ENCODE assay signal across 11 cellular contexts in genomic region chr3:171351676-171352075, GRCh38.
DNase-seq lines count a peak whose midpoint lies in the region; ATAC-seq, FAIRE-seq and TF ChIP-seq lines count a peak whose summit lies in the region.
"Had no signal": no experiment of that assay in that cellular context is flagged by ENCODE, and none has a peak within 500 bp of the region (broad histone marks: within the 10 kb centered on the region; RNA-seq: fewer than 3 reads in every experiment).

No MANE protein-coding gene starts in this region.

- H3K9me3 ChIP-seq in smooth muscle cell (replicated peaks; ENCODE audit: low read depth) (no peaks in the 10 kb centered on the region), mucosa of descending colon (no peaks in the 10 kb centered on the region)

- peaks cover 14% of the 10 kb centered on the region for H4K20me1 ChIP-seq in smooth muscle cell (ENCODE audit: low read depth)

- peaks cover 11% of the 10 kb centered on the region for H3K79me2 ChIP-seq in smooth muscle cell (ENCODE audit: low read depth)

- H3K4me1 Mint-ChIP-seq in activated T-cell treated with anti-CD3 and anti-CD28 coated beads, Interleukin-2, amount 50 U/mL, for 4 hours (ENCODE audit: low read depth) = peaks cover 71% of the 10 kb centered on the region

- peaks cover 8% of the 10 kb centered on the region for H3K36me3 Mint-ChIP-seq in activated T-cell treated with anti-CD3 and anti-CD28 coated beads, Interleukin-2, amount 50 U/mL, for 4 hours (ENCODE audit: insufficient read depth)

- peaks cover 24% of the 10 kb centered on the region for H3K4me1 ChIP-seq in smooth muscle cell (ENCODE audit: low read depth)
- H3K4me1 ChIP-seq in mucosa of descending colon (ENCODE audit: low read depth) = no peaks in the 10 kb centered on the region

- no peak for DNase-seq in activated T-cell treated with anti-CD3 and anti-CD28 coated beads, Interleukin-2, amount 50 U/mL, for 4 hours
- no peak for DNase-seq in activated T-cell treated with anti-CD3 and anti-CD28 coated beads, Interleukin-2, amount 50 U/mL, for 1 hour
- DNase-seq in NCI-H1105 (lab: John Stamatoyannopoulos, UW) (peak; percentile 34), bronchial epithelial cell (ENCODE audit: low read depth) (peak; percentile 95), smooth muscle cell (lab: John Stamatoyannopoulos, UW; ENCODE audit: unreplicated experiment) (no peak), NCI-H1048 (lab: John Stamatoyannopoulos, UW) (no peak), mucosa of descending colon (no peak)
- DNase-seq: activated naive CD8-positive, alpha-beta T cell treated with anti-CD3 and anti-CD28 coated beads, Interleukin-2, amount 10 ng/mL, durations not matched to agents 7 days and 5 days; CD4-positive, CD25-positive, alpha-beta regulatory T cell; hippocampal formation had no signal

- H3K27ac ChIP-seq in smooth muscle cell (ENCODE audit: low read depth) = peak overlapping the region; percentile 71

- no peak overlapping the region for H3K4me2 ChIP-seq in smooth muscle cell

- H3K36me3 ChIP-seq in bronchial epithelial cell (ENCODE audit: control insufficient read depth, insufficient read depth, low read length) (no peaks in the 10 kb centered on the region), smooth muscle cell (ENCODE audit: low read depth) (no peaks in the 10 kb centered on the region), mucosa of descending colon (ENCODE audit: low read depth) (no peaks in the 10 kb centered on the region)

- peak; percentile 51 to 60 for ATAC-seq in activated T-cell treated with anti-CD3 and anti-CD28 coated beads, Interleukin-2, amount 50 U/mL, for 4 hours
- no peak for ATAC-seq in GM21619 (IDR thresholded peaks at IDR 0.05; ENCODE audit: unreplicated experiment)
- ATAC-seq in mucosa of descending colon = no peak

- H3K4me3 ChIP-seq in bronchial epithelial cell (ENCODE audit: low read depth, low read length) = no peak overlapping the region
- no peak overlapping the region for H3K4me3 ChIP-seq in smooth muscle cell
- no peak overlapping the region for H3K4me3 ChIP-seq in mucosa of descending colon

- 79% methylated on average over 1 of the region's 1 CpG for WGBS in smooth muscle cell (ENCODE audit: low lambda C conversion rate)

- no peak for FAIRE-seq in bronchial epithelial cell (lab: Jason Lieb, UNC)

- no peak overlapping the region for H3K4me3 Mint-ChIP-seq in activated T-cell treated with anti-CD3 and anti-CD28 coated beads, Interleukin-2, amount 50 U/mL, for 4 hours
- H3K4me3 Mint-ChIP-seq: activated naive CD8-positive, alpha-beta T cell treated with anti-CD3 and anti-CD28 coated beads, Interleukin-2, amount 10 ng/mL, durations not matched to agents 7 days and 5 days; CD4-positive, CD25-positive, alpha-beta regulatory T cell had no signal

- intact Hi-C loops in mucosa of descending colon (cut with DNase I, micrococcal nuclease) = no loop called here

- TF ChIP-seq CTCF in bronchial epithelial cell (IDR thresholded peaks at IDR 0.05; ENCODE audit: insufficient read depth, low read length, severe bottlenecking) (no peak), smooth muscle cell (IDR thresholded peaks at IDR 0.05; ENCODE audit: borderline replicate concordance, insufficient read depth, poor library complexity, severe bottlenecking) (no peak), mucosa of descending colon (IDR thresholded peaks at IDR 0.05) (no peak)

- H3F3A ChIP-seq in smooth muscle cell (ENCODE audit: low read depth) = peaks cover 10% of the 10 kb centered on the region

- H3K27me3 ChIP-seq in bronchial epithelial cell (ENCODE audit: control insufficient read depth, insufficient read depth, low read length) = no peaks in the 10 kb centered on the region
- no peaks in the 10 kb centered on the region for H3K27me3 ChIP-seq in smooth muscle cell (ENCODE audit: low read depth)

- no peak overlapping the region for H2AFZ ChIP-seq in smooth muscle cell (ENCODE audit: low read depth)

- no peaks in the 10 kb centered on the region for H3K27me3 Mint-ChIP-seq in activated T-cell treated with anti-CD3 and anti-CD28 coated beads, Interleukin-2, amount 50 U/mL, for 4 hours (ENCODE audit: low read depth)
- H3K27me3 Mint-ChIP-seq: activated naive CD8-positive, alpha-beta T cell treated with anti-CD3 and anti-CD28 coated beads, Interleukin-2, amount 10 ng/mL, durations not matched to agents 7 days and 5 days; CD4-positive, CD25-positive, alpha-beta regulatory T cell had no signal

- H3K9me3 Mint-ChIP-seq in activated T-cell treated with anti-CD3 and anti-CD28 coated beads, Interleukin-2, amount 50 U/mL, for 4 hours = no peaks in the 10 kb centered on the region
- H3K9me3 Mint-ChIP-seq: activated naive CD8-positive, alpha-beta T cell treated with anti-CD3 and anti-CD28 coated beads, Interleukin-2, amount 10 ng/mL, durations not matched to agents 7 days and 5 days; CD4-positive, CD25-positive, alpha-beta regulatory T cell had no signal

- no peak overlapping the region for H3K9ac ChIP-seq in smooth muscle cell (ENCODE audit: low read depth)

Comparison
In these comparisons a context has a peak if more than half of its experiments do, and no peak if none do; other contexts are left out.
1. ATAC-seq: peak in activated T-cell treated with anti-CD3 and anti-CD28 coated beads, Interleukin-2, amount 50 U/mL, for 4 hours (2 of 2); none in GM21619 (single experiment) and mucosa of descending colon (single experiment).
2. DNase-seq: peak in NCI-H1105 (single experiment) and bronchial epithelial cell (single experiment); none in activated T-cell treated with anti-CD3 and anti-CD28 coated beads, Interleukin-2, amount 50 U/mL, for 4 hours (single experiment), activated T-cell treated with anti-CD3 and anti-CD28 coated beads, Interleukin-2, amount 50 U/mL, for 1 hour (single experiment), smooth muscle cell (single experiment), NCI-H1048 (single experiment) and mucosa of descending colon (0 of 3).